1 cellular context compared by ENCODE assay signal in genomic region chr13:72781461-72782439, GRCh38.
A peak's percentile ranks its signal among the peaks of the same experiment; 100 is the strongest.
TF ChIP-seq lines count a peak whose summit lies in the region.

Gene DIS3, minus strand, starts transcription at chr13:72781900. Its CDS starts 68 bp downstream, at chr13:72781832.
Gene PIBF1, plus strand, starts transcription at chr13:72782133. Its CDS starts 1,337 bp downstream, at chr13:72783470.

TF ChIP-seq in GM12878, 131 proteins besides CTCF, POLR2A, EP300 and RAD21 (continued from another document and continues in another):
- TF ChIP-seq ZBTB11 (CRISPR knock-in tag; IDR thresholded peaks at IDR 0.05) = peak; percentile 73
- TF ChIP-seq WRNIP1 (IDR thresholded peaks at IDR 0.05; ENCODE audit: borderline replicate concordance, low read depth, low read length) = no peak; the same call in 1 of the 2 replicates
- TF ChIP-seq ATF7 (IDR thresholded peaks at IDR 0.05; ENCODE audit: low read depth) = 0 out of 2 replicates have a peak, but pooled peaks have one; percentile 10
- TF ChIP-seq SIN3A (IDR thresholded peaks at IDR 0.05; ENCODE audit: low read depth, low read length) = peak; percentile 90
- peak; percentile 61 for TF ChIP-seq HCFC1 (IDR thresholded peaks at IDR 0.05; ENCODE audit: low read length)
- peak; percentile 32; the same call in 1 of the 2 replicates for TF ChIP-seq IRF5 (IDR thresholded peaks at IDR 0.05; ENCODE audit: borderline replicate concordance)
- no peak for TF ChIP-seq ZSCAN29 (IDR thresholded peaks at IDR 0.05)
- no peak for TF ChIP-seq NFIC (IDR thresholded peaks at IDR 0.05; ENCODE audit: low read depth, low read length)
- TF ChIP-seq SRF (IDR thresholded peaks at IDR 0.05; ENCODE audit: low read depth in 2 of 2, low read length in 2 of 2) = no peak
- peak; percentile 97 for TF ChIP-seq E2F8 (IDR thresholded peaks at IDR 0.05; ENCODE audit: low read depth, partially characterized antibody)
- no peak for TF ChIP-seq TBL1XR1 (IDR thresholded peaks at IDR 0.05; ENCODE audit: low read depth, low read length)
- TF ChIP-seq HDAC2 (IDR thresholded peaks at IDR 0.05) = no peak
- peak; percentile 78 for TF ChIP-seq E4F1 (IDR thresholded peaks at IDR 0.05; ENCODE audit: borderline replicate concordance, partially characterized antibody)
- TF ChIP-seq PRDM15 (CRISPR knock-in tag; IDR thresholded peaks at IDR 0.05) = no peak
- TF ChIP-seq CHD2 (IDR thresholded peaks at IDR 0.05; ENCODE audit: borderline replicate concordance, low read depth, low read length) = peak; percentile 98
- no peak for TF ChIP-seq RAD51 (IDR thresholded peaks at IDR 0.05)
- TF ChIP-seq CREM (IDR thresholded peaks at IDR 0.05; ENCODE audit: low read depth) = peak; percentile 64
- TF ChIP-seq PAX8 (IDR thresholded peaks at IDR 0.05) = no peak
- TF ChIP-seq SUZ12 (IDR thresholded peaks at IDR 0.05; ENCODE audit: unreplicated experiment) = no peak
- no peak for TF ChIP-seq MEF2A (IDR thresholded peaks at IDR 0.05; ENCODE audit: insufficient read depth, low read depth, low read length)
- no peak for TF ChIP-seq KAT2A (conservative IDR thresholded peaks at IDR 0.05; ENCODE audit: control insufficient read depth, low read depth, low read length)
- TF ChIP-seq PKNOX1 (IDR thresholded peaks at IDR 0.05) = peak; percentile 88
- no peak for TF ChIP-seq NBN (IDR thresholded peaks at IDR 0.05)
- peak; percentile 87 for TF ChIP-seq NR2C1 (IDR thresholded peaks at IDR 0.05)
- TF ChIP-seq TAF1 (IDR thresholded peaks at IDR 0.05; ENCODE audit: borderline replicate concordance, low read depth, low read length) = peak; percentile 68; the same call in 1 of the 2 replicates
- TF ChIP-seq MLLT1 (IDR thresholded peaks at IDR 0.05) = peak; percentile 37
- no peak for TF ChIP-seq ZNF274 (IDR thresholded peaks at IDR 0.05; ENCODE audit: insufficient read depth, insufficient read length)
- TF ChIP-seq CBX3 (IDR thresholded peaks at IDR 0.05; ENCODE audit: borderline replicate concordance, low read depth) = no peak
- peak; percentile 77 for TF ChIP-seq DPF2 (IDR thresholded peaks at IDR 0.05)
- peak; percentile 82 for TF ChIP-seq RUNX3 (IDR thresholded peaks at IDR 0.05; ENCODE audit: low read length)
- TF ChIP-seq BACH1 (IDR thresholded peaks at IDR 0.05; ENCODE audit: borderline replicate concordance) = peak; percentile 53; the same call in 1 of the 2 replicates
- TF ChIP-seq ESRRA (IDR thresholded peaks at IDR 0.05; ENCODE audit: low read length) = no peak
- TF ChIP-seq POLR2AphosphoS5 (IDR thresholded peaks at IDR 0.05; ENCODE audit: low read length) = peak; percentile 96
- TF ChIP-seq NFXL1 (IDR thresholded peaks at IDR 0.05; ENCODE audit: borderline replicate concordance) = no peak
- TF ChIP-seq USF1 (IDR thresholded peaks at IDR 0.05; ENCODE audit: borderline replicate concordance, extremely low read length, insufficient read depth, low read depth, low read length) = no peak
- peak; percentile 79 for TF ChIP-seq IKZF1 (conservative IDR thresholded peaks at IDR 0.05)
- no peak for TF ChIP-seq BCL11A (IDR thresholded peaks at IDR 0.05; ENCODE audit: low read depth, low read length)
- TF ChIP-seq CREB1 (IDR thresholded peaks at IDR 0.05; ENCODE audit: low read depth) = no peak; the same call in none of the 2 replicates
- TF ChIP-seq FOXM1 (IDR thresholded peaks at IDR 0.05; ENCODE audit: low read depth, low read length) = no peak
- TF ChIP-seq ZNF207 (IDR thresholded peaks at IDR 0.05; ENCODE audit: borderline replicate concordance) = peak; percentile 67; the same call in 1 of the 2 replicates
- no peak for TF ChIP-seq ZNF217 (IDR thresholded peaks at IDR 0.05)
- TF ChIP-seq NR2C2 (IDR thresholded peaks at IDR 0.05; ENCODE audit: borderline replicate concordance, control insufficient read depth, insufficient read length, low read depth) = no peak
- peak; percentile 94 for TF ChIP-seq SMAD5 (IDR thresholded peaks at IDR 0.05; ENCODE audit: low read depth)
- TF ChIP-seq MAX (IDR thresholded peaks at IDR 0.05; ENCODE audit: low read depth, low read length) = peak; percentile 11
- TF ChIP-seq RELA (IDR thresholded peaks at IDR 0.05; ENCODE audit: borderline replicate concordance, partially characterized antibody) = peak; percentile 37
- no peak for TF ChIP-seq SMC3 (IDR thresholded peaks at IDR 0.05; ENCODE audit: borderline replicate concordance, low read length)
- peak; percentile 56; the same call in 1 of the 2 replicates for TF ChIP-seq CBFB (IDR thresholded peaks at IDR 0.05; ENCODE audit: low read depth)
- no peak for TF ChIP-seq JUND (IDR thresholded peaks at IDR 0.05; ENCODE audit: low read depth, low read length)
- TF ChIP-seq SMAD1 (IDR thresholded peaks at IDR 0.05; ENCODE audit: low read depth, partially characterized antibody) = peak; percentile 56
- TF ChIP-seq IKZF2 (IDR thresholded peaks at IDR 0.05) = peak; percentile 41 to 72; a peak in 3 of 4 replicates
- no peak for TF ChIP-seq MTA3 (IDR thresholded peaks at IDR 0.05; ENCODE audit: borderline replicate concordance, low read length)
- TF ChIP-seq KLF5 (IDR thresholded peaks at IDR 0.05; ENCODE audit: partially characterized antibody) = peak; percentile 9
